Comparison of ENCODE assay signal across 1 cellular context in genomic region chr17:81046131-81046769, GRCh38.
TF ChIP-seq lines count a peak whose summit lies in the region.

No MANE protein-coding gene starts in this region.

TF ChIP-seq in HepG2, 621 proteins besides CTCF, POLR2A, EP300 and RAD21:
- TF ChIP-seq, protein P1, sequence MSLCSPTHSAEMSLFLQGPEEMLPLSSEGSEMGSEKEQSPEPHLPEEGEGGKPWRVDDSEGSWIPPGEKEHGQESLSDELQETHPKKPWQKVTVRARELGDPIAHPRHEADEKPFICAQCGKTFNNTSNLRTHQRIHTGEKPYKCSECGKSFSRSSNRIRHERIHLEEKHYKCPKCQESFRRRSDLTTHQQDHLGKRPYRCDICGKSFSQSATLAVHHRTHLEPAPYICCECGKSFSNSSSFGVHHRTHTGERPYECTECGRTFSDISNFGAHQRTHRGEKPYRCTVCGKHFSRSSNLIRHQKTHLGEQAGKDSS (CRISPR knock-in tag; IDR thresholded peaks at IDR 0.05; ENCODE audit: borderline replicate concordance, low read depth) = 0 out of 2 replicates have a peak, but pooled peaks have one; percentile 26
- TF ChIP-seq ZNF280B (CRISPR knock-in tag; IDR thresholded peaks at IDR 0.05; ENCODE audit: borderline replicate concordance) (peak; percentile 55; the same call in 1 of the 2 replicates), ZMYM3 (CRISPR knock-in tag; IDR thresholded peaks at IDR 0.05) (peak; percentile 28; the same call in 1 of the 2 replicates), CHD2 (IDR thresholded peaks at IDR 0.05; ENCODE audit: low read depth, low read length) (no peak), IKZF5 (CRISPR knock-in tag; IDR thresholded peaks at IDR 0.05) (no peak), NRL (CRISPR knock-in tag; IDR thresholded peaks at IDR 0.05; ENCODE audit: borderline replicate concordance) (0 out of 2 replicates have a peak, but pooled peaks have one; percentile 16), ZFP36 (IDR thresholded peaks at IDR 0.05; ENCODE audit: borderline replicate concordance, low read depth, low read length, partially characterized antibody) (peak; percentile 76)
- TF ChIP-seq, protein P2, sequence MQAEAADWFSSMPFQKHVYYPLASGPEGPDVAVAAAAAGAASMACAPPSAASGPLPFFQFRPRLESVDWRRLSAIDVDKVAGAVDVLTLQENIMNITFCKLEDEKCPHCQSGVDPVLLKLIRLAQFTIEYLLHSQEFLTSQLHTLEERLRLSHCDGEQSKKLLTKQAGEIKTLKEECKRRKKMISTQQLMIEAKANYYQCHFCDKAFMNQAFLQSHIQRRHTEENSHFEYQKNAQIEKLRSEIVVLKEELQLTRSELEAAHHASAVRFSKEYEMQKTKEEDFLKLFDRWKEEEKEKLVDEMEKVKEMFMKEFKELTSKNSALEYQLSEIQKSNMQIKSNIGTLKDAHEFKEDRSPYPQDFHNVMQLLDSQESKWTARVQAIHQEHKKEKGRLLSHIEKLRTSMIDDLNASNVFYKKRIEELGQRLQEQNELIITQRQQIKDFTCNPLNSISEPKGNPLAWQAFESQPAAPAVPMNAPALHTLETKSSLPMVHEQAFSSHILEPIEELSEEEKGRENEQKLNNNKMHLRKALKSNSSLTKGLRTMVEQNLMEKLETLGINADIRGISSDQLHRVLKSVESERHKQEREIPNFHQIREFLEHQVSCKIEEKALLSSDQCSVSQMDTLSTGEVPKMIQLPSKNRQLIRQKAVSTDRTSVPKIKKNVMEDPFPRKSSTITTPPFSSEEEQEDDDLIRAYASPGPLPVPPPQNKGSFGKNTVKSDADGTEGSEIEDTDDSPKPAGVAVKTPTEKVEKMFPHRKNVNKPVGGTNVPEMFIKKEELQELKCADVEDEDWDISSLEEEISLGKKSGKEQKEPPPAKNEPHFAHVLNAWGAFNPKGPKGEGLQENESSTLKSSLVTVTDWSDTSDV (CRISPR knock-in tag; IDR thresholded peaks at IDR 0.05) = peak; percentile 50; the same call in 1 of the 2 replicates
